ENCODE assay signal across 21 cellular contexts in the genomic region with DNA sequence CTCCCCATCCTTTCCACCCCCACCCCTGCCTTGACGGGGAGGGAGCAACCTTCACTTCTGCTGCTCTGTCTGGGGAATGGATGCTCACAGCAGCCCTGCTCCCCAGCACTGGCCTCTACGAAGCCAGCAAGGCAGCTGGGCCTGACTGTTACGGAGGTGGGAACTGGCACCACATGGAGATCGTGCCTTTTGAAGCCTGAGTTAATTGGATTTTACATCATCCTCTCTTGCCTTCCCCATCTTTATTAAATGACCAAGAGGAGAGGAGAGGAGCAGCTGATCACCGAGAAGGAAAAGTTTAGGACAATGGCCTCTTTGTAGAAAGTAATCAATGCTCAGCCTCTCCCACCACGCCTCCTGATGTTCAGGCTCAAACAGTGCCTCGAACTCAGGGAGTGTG.
"Had no signal": no experiment of that assay in that cellular context is flagged by ENCODE, and none has a peak within 500 bp of the region (broad histone marks: within the 10 kb centered on the region; RNA-seq: fewer than 3 reads in every experiment).

No MANE protein-coding gene starts in this region.

- ATAC-seq: activated T-helper 17 cell treated with anti-CD3 and anti-CD28 coated beads, Interleukin-2, amount 50 U/mL, for 72 hours; T-cell had no signal

- H3K36me3 Mint-ChIP-seq: activated naive CD8-positive, alpha-beta T cell; T-cell had no signal

- H3K4me3 Mint-ChIP-seq: activated CD4-positive, alpha-beta memory T cell treated with anti-CD3 and anti-CD28 coated beads, Interleukin-2, amount 10 ng/mL, durations not matched to agents 7 days and 5 days; activated naive CD4-positive, alpha-beta T cell treated with anti-CD3 and anti-CD28 coated beads for 36 hours; activated naive CD8-positive, alpha-beta T cell; activated T-helper 17 cell treated with anti-CD3 and anti-CD28 coated beads, Interleukin-2, amount 50 U/mL, for 72 hours; T-cell had no signal

- DNase-seq: activated CD4-positive, alpha-beta memory T cell treated with anti-CD3 and anti-CD28 coated beads, Interleukin-2, amount 10 ng/mL, durations not matched to agents 7 days and 5 days; activated CD4-positive, alpha-beta T cell treated with anti-CD3 and anti-CD28 coated beads, Interleukin-2, amount 50 U/mL, for 1 hour; activated CD4-positive, CD25-positive, alpha-beta regulatory T cell; activated gamma-delta T cell; activated naive CD4-positive, alpha-beta T cell treated with anti-CD3 and anti-CD28 coated beads for 36 hours; activated T-cell treated with anti-CD3 and anti-CD28 coated beads for 4 hours; activated T-cell treated with anti-CD3 and anti-CD28 coated beads, Interleukin-2, amount 50 U/mL, for 48 hours; IMR-90; KBM-7; NCI-H1092; NCI-H1417; NCI-H2081; NCI-H446; NCI-H526; PC-9; SHP77 treated with DMSO at 0.1 percent for 48 hours; T-cell; T-helper 2 cell; T1000 had no signal

- H3K9me3 Mint-ChIP-seq: activated CD4-positive, alpha-beta memory T cell treated with anti-CD3 and anti-CD28 coated beads, Interleukin-2, amount 10 ng/mL, durations not matched to agents 7 days and 5 days; activated T-helper 17 cell treated with anti-CD3 and anti-CD28 coated beads, Interleukin-2, amount 50 U/mL, for 72 hours; T-cell had no signal

- H3K27ac Mint-ChIP-seq: activated CD4-positive, alpha-beta memory T cell treated with anti-CD3 and anti-CD28 coated beads, Interleukin-2, amount 10 ng/mL, durations not matched to agents 7 days and 5 days; activated naive CD4-positive, alpha-beta T cell treated with anti-CD3 and anti-CD28 coated beads for 36 hours; activated naive CD8-positive, alpha-beta T cell; activated T-helper 17 cell treated with anti-CD3 and anti-CD28 coated beads, Interleukin-2, amount 50 U/mL, for 72 hours; T-cell had no signal
